ENCODE assay signal across 23 cellular contexts in genomic region chr11:82976786-82977185, GRCh38.
DNase-seq lines count a peak whose midpoint lies in the region; ATAC-seq and TF ChIP-seq lines count a peak whose summit lies in the region.
"Had no signal": no experiment of that assay in that cellular context is flagged by ENCODE, and none has a peak within 500 bp of the region (broad histone marks: within the 10 kb centered on the region; RNA-seq: fewer than 3 reads in every experiment).

No MANE protein-coding gene starts in this region.

- H3K4me1 Mint-ChIP-seq in natural killer cell (peaks cover 22 to 32% of the 10 kb centered on the region in 2 donors), activated B cell treated with CpG ODN at 0.5 μM for 24 hours (peaks cover 68% of the 10 kb centered on the region), WTC11 (no peaks in the 10 kb centered on the region)
- peaks cover 21 to 48% of the 10 kb centered on the region in 2 donors for H3K4me1 Mint-ChIP-seq in natural killer cell treated with Interleukin-12 subunit alpha and Interleukin-12 subunit beta and Interleukin-15 and Interleukin-18, amount 100 ng/mL, for 72 hours (ENCODE audit: low read depth in 2 of 2)

- TF ChIP-seq CTCF in natural killer cell (IDR thresholded peaks at IDR 0.05) (no peak), activated B cell treated with CpG ODN at 0.5 μM for 24 hours (IDR thresholded peaks at IDR 0.05) (no peak), WTC11 (IDR thresholded peaks at IDR 0.05) (no peak)

- H3K27ac Mint-ChIP-seq in natural killer cell: peak overlapping the region; percentile 45 to 52
- no peak overlapping the region for H3K27ac Mint-ChIP-seq in natural killer cell treated with Interleukin-12 subunit alpha and Interleukin-12 subunit beta and Interleukin-15 and Interleukin-18, amount 100 ng/mL, for 72 hours
- H3K27ac Mint-ChIP-seq in activated B cell treated with CpG ODN at 0.5 μM for 24 hours: peak overlapping the region; percentile 66
- H3K27ac Mint-ChIP-seq in WTC11: no peak overlapping the region

- H3K27me3 Mint-ChIP-seq in natural killer cell (ENCODE audit: low read depth in 2 of 2): no peaks in the 10 kb centered on the region
- no peaks in the 10 kb centered on the region for H3K27me3 Mint-ChIP-seq in natural killer cell treated with Interleukin-12 subunit alpha and Interleukin-12 subunit beta and Interleukin-15 and Interleukin-18, amount 100 ng/mL, for 72 hours
- no peaks in the 10 kb centered on the region for H3K27me3 Mint-ChIP-seq in activated B cell treated with CpG ODN at 0.5 μM for 24 hours
- no peaks in the 10 kb centered on the region for H3K27me3 Mint-ChIP-seq in WTC11 (ENCODE audit: low read depth)
- H3K27me3 Mint-ChIP-seq: CD4-positive, alpha-beta memory T cell had no signal

- ATAC-seq in natural killer cell (no peak), HG03378 (IDR thresholded peaks at IDR 0.05; ENCODE audit: unreplicated experiment) (peak; percentile 51), activated B cell treated with CpG ODN at 0.5 μM for 24 hours (ENCODE audit: low read depth) (no peak), HG03139 (IDR thresholded peaks at IDR 0.05; ENCODE audit: unreplicated experiment) (no peak), WTC11 (no peak)
- no peak for ATAC-seq in natural killer cell treated with Interleukin-12 subunit alpha and Interleukin-12 subunit beta and Interleukin-15 and Interleukin-18, amount 100 ng/mL, for 72 hours
- ATAC-seq: mucosa of descending colon, SK-N-SH treated with all-trans-retinoic acid at 6 μM for 48 hours had no signal

- POLR2A ChIA-PET in activated B cell treated with CpG ODN at 0.5 μM for 24 hours (lab: Charles Lee): no interaction called here
- POLR2A ChIA-PET in WTC11 (lab: Charles Lee): no interaction called here

- intact Hi-C loops in natural killer cell (cut with micrococcal nuclease): no loop called here
- intact Hi-C loops in activated B cell treated with CpG ODN at 0.5 μM for 24 hours (cut with micrococcal nuclease): loop anchor here (2.0 to 5.0 kb wide), 2 partner anchors 16 to 69 kb away; no protein-coding TSS in a partner anchor

- DNase-seq in natural killer cell (no peak), activated B cell treated with CpG ODN at 0.5 μM for 24 hours (no peak), AG08395 (ENCODE audit: low spot score) (no peak), WTC11 (ENCODE audit: low spot score) (no peak), LoVo (ENCODE audit: low spot score) (no peak)
- DNase-seq in natural killer cell treated with Interleukin-12 subunit alpha and Interleukin-12 subunit beta and Interleukin-15 and Interleukin-18, amount 100 ng/mL, for 72 hours (ENCODE audit: low spot score): no peak
- DNase-seq: 8988T; activated CD4-positive, alpha-beta T cell treated with anti-CD3 and anti-CD28 coated beads, Interleukin-2, amount 10 ng/mL, durations not matched to agents 24 days and 14 days; activated gamma-delta T cell; activated T-cell treated with anti-CD3 and anti-CD28 coated beads, Interleukin-2, amount 50 U/mL, for 1 hour; CD4-positive, alpha-beta memory T cell; central memory CD4-positive, alpha-beta T cell; heart right ventricle; kidney glomerular epithelial cell; MM.1S; mucosa of descending colon; NCI-H1417 treated with DMSO at 0.1 percent for 48 hours; NCI-H2081 treated with DMSO at 0.1 percent for 48 hours; stimulated activated CD4-positive, alpha-beta T cell treated with anti-CD3 and anti-CD28 coated beads, Interleukin-1b, Interleukin-23, amount 100 ng/mL, for 48 hours had no signal

- H3K9me3 Mint-ChIP-seq in natural killer cell (no peaks in the 10 kb centered on the region), activated B cell treated with CpG ODN at 0.5 μM for 24 hours (no peaks in the 10 kb centered on the region), WTC11 (no peaks in the 10 kb centered on the region)
- no peaks in the 10 kb centered on the region for H3K9me3 Mint-ChIP-seq in natural killer cell treated with Interleukin-12 subunit alpha and Interleukin-12 subunit beta and Interleukin-15 and Interleukin-18, amount 100 ng/mL, for 72 hours
- H3K9me3 Mint-ChIP-seq: CD4-positive, alpha-beta memory T cell; neural crest cell had no signal

- CTCF ChIA-PET in activated B cell treated with CpG ODN at 0.5 μM for 24 hours (lab: Charles Lee) (no interaction called here), WTC11 (lab: Charles Lee) (no interaction called here)

- no peak overlapping the region for H3K4me3 Mint-ChIP-seq in natural killer cell
- H3K4me3 Mint-ChIP-seq in natural killer cell treated with Interleukin-12 subunit alpha and Interleukin-12 subunit beta and Interleukin-15 and Interleukin-18, amount 100 ng/mL, for 72 hours: no peak overlapping the region
- H3K4me3 Mint-ChIP-seq in activated B cell treated with CpG ODN at 0.5 μM for 24 hours: no peak overlapping the region
- no peak overlapping the region for H3K4me3 Mint-ChIP-seq in WTC11
- H3K4me3 Mint-ChIP-seq: activated CD4-positive, alpha-beta T cell treated with anti-CD3 and anti-CD28 coated beads, Interleukin-2, amount 10 ng/mL, durations not matched to agents 24 days and 14 days; CD4-positive, alpha-beta memory T cell; neural crest cell had no signal

- H3K36me3 Mint-ChIP-seq in natural killer cell: no peaks in the 10 kb centered on the region
- H3K36me3 Mint-ChIP-seq in natural killer cell treated with Interleukin-12 subunit alpha and Interleukin-12 subunit beta and Interleukin-15 and Interleukin-18, amount 100 ng/mL, for 72 hours: peaks cover 4% of the 10 kb centered on the region
- peaks cover 48% of the 10 kb centered on the region for H3K36me3 Mint-ChIP-seq in activated B cell treated with CpG ODN at 0.5 μM for 24 hours (ENCODE audit: low read depth)
- no peaks in the 10 kb centered on the region for H3K36me3 Mint-ChIP-seq in WTC11

TF ChIP-seq in WTC11, 78 proteins besides CTCF, POLR2A, EP300 and RAD21:
- TF ChIP-seq NFATC4 (CRISPR knock-in tag; IDR thresholded peaks at IDR 0.05) (no peak), ZSCAN18 (CRISPR knock-in tag; IDR thresholded peaks at IDR 0.05) (no peak), ERG (CRISPR knock-in tag; IDR thresholded peaks at IDR 0.05) (no peak), SOX15 (CRISPR knock-in tag; IDR thresholded peaks at IDR 0.05) (no peak), SMAD3 (CRISPR knock-in tag; IDR thresholded peaks at IDR 0.05; ENCODE audit: borderline replicate concordance) (no peak), ZNF121 (CRISPR knock-in tag; IDR thresholded peaks at IDR 0.05) (no peak), JAZF1 (CRISPR knock-in tag; IDR thresholded peaks at IDR 0.05) (no peak), MLX (CRISPR knock-in tag; IDR thresholded peaks at IDR 0.05) (no peak), TCF7 (CRISPR knock-in tag; IDR thresholded peaks at IDR 0.05; ENCODE audit: low read depth) (no peak), HMGXB4 (CRISPR knock-in tag; IDR thresholded peaks at IDR 0.05) (no peak), E2F1 (CRISPR knock-in tag; IDR thresholded peaks at IDR 0.05) (no peak)

Comparison
In these comparisons a context has a peak if more than half of its experiments do, and no peak if none do; other contexts are left out.
1. H3K27ac Mint-ChIP-seq: peak in natural killer cell (2 of 2) and activated B cell treated with CpG ODN at 0.5 μM for 24 hours (single experiment); none in natural killer cell treated with Interleukin-12 subunit alpha and Interleukin-12 subunit beta and Interleukin-15 and Interleukin-18, amount 100 ng/mL, for 72 hours (0 of 2) and WTC11 (single experiment).